In the genomic region with DNA sequence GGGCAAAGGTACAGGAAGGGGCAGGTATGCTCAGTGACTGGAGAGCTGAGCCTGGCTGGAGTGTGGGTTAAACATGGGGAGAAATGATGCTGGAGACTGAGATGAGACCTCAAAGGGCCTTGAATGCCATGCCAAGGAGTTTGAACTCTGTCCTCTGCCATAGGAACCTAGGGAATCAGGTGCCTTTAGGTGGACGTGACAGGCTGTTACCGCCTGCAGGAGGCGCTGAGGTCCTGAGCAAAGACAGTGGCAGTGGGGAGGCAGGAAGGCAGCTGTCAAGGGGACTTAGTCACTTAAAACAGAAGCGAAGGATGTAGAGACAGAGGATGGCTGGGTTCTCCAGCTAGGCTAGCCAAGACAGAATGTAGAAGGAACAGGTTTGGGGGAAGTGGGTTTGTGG, we compare ENCODE assay signal across 8 cellular contexts. TPM values are rescaled to one million over a fixed set of nuclear protein-coding genes. Genes with fewer than 3 reads are reported as not detected.
DNase-seq lines count a peak whose midpoint lies in the region; ATAC-seq, FAIRE-seq and TF ChIP-seq lines count a peak whose summit lies in the region.

No MANE protein-coding gene starts in this region.

- no peaks in the 10 kb centered on the region for H3K27me3 Mint-ChIP-seq in activated naive CD8-positive, alpha-beta T cell
- H3K27me3 Mint-ChIP-seq in naive thymus-derived CD4-positive, alpha-beta T cell, result no peaks in the 10 kb centered on the region

- FAIRE-seq in GM12892 (lab: Jason Lieb, UNC) (no peak), GM19239 (lab: Jason Lieb, UNC) (no peak)

- H3K27me3 ChIP-seq in naive thymus-derived CD4-positive, alpha-beta T cell (ENCODE audit: control insufficient read depth in 2 of 2, insufficient read depth in 2 of 2, low read length in 2 of 2), result no peaks in the 10 kb centered on the region

- POLR2A ChIA-PET in naive thymus-derived CD4-positive, alpha-beta T cell (lab: Charles Lee), result interaction anchor here (0.6 to 1.0 kb wide), 2 partner anchors 241 to 413 kb away, joined by 3 to 4 read pairs; no protein-coding TSS in a partner anchor

- DNase-seq in G401 (ENCODE audit: low spot score) (peak; percentile 32), M059J (ENCODE audit: low read depth) (peak; percentile 28), GM12892 (ENCODE audit: insufficient read length) (no peak), GM19239 (ENCODE audit: insufficient read length, low spot score) (no peak), substantia nigra (lab: John Stamatoyannopoulos, UW) (no peak)
- DNase-seq in naive thymus-derived CD4-positive, alpha-beta T cell, result peak in 5 of 9 donors; percentile 19 to 32 (median 25)

- no peak overlapping the region for H3K27ac ChIP-seq in naive thymus-derived CD4-positive, alpha-beta T cell (ENCODE audit: low read depth, low read length)
- no peak overlapping the region for H3K27ac ChIP-seq in substantia nigra (ENCODE audit: low read depth, low read length, poor library complexity, severe bottlenecking)

- in situ Hi-C loops in G401 (cut with HindIII; ENCODE audit: low sequenced_read_pairs), result no loop called here

- intact Hi-C loops in naive thymus-derived CD4-positive, alpha-beta T cell (cut with micrococcal nuclease), result no loop called here

- no peaks in the 10 kb centered on the region for H3K4me1 ChIP-seq in naive thymus-derived CD4-positive, alpha-beta T cell (ENCODE audit: control insufficient read depth in 2 of 2, insufficient read depth in 2 of 2, low read length in 2 of 2)

- ATAC-seq in naive thymus-derived CD4-positive, alpha-beta T cell, result no peak
- ATAC-seq in HG03457 (IDR thresholded peaks at IDR 0.05; ENCODE audit: unreplicated experiment), result no peak

- peak overlapping the region; percentile 41 for H3K27ac Mint-ChIP-seq in activated naive CD8-positive, alpha-beta T cell
- H3K27ac Mint-ChIP-seq in naive thymus-derived CD4-positive, alpha-beta T cell, result peak overlapping the region in 7 of 9 donors; percentile 24 to 74 (median 54)

- peaks cover 15 to 87% (median 32%) of the 10 kb centered on the region in 3 experiments for H3K36me3 ChIP-seq in naive thymus-derived CD4-positive, alpha-beta T cell (ENCODE audit: control insufficient read depth in 2 of 3, insufficient read depth in 3 of 3, low read length in 3 of 3)

- no peak overlapping the region for H3K4me3 ChIP-seq in naive thymus-derived CD4-positive, alpha-beta T cell (ENCODE audit: low read length)

- H3K9me3 Mint-ChIP-seq in activated naive CD8-positive, alpha-beta T cell (ENCODE audit: low read depth), result no peaks in the 10 kb centered on the region
- no peaks in the 10 kb centered on the region for H3K9me3 Mint-ChIP-seq in naive thymus-derived CD4-positive, alpha-beta T cell

- H3K9me3 ChIP-seq in naive thymus-derived CD4-positive, alpha-beta T cell (ENCODE audit: control insufficient read depth in 2 of 3, low read length in 3 of 3), result no peaks in the 10 kb centered on the region

- H3K4me1 Mint-ChIP-seq in activated naive CD8-positive, alpha-beta T cell (ENCODE audit: low read depth), result peaks cover 11% of the 10 kb centered on the region
- peaks cover 8 to 14% (median 11%) of the 10 kb centered on the region in 7 donors for H3K4me1 Mint-ChIP-seq in naive thymus-derived CD4-positive, alpha-beta T cell

- CTCF ChIA-PET in naive thymus-derived CD4-positive, alpha-beta T cell (lab: Charles Lee), result no interaction called here

- TF ChIP-seq POLR2A in GM12892 (IDR thresholded peaks at IDR 0.05; ENCODE audit: low read depth, low read length), result no peak

- no peaks in the 10 kb centered on the region for H3K36me3 Mint-ChIP-seq in activated naive CD8-positive, alpha-beta T cell
- peaks cover 14 to 40% (median 20%) of the 10 kb centered on the region in 5 donors for H3K36me3 Mint-ChIP-seq in naive thymus-derived CD4-positive, alpha-beta T cell

- no peak overlapping the region for H3K4me3 Mint-ChIP-seq in activated naive CD8-positive, alpha-beta T cell
- H3K4me3 Mint-ChIP-seq in naive thymus-derived CD4-positive, alpha-beta T cell, result no peak overlapping the region

RNA-seq across cellular contexts. Expression of gene PSMB3, which starts 9.1 kb away (rescaled TPM):
- total RNA-seq in G401 (2014; rRNA removed; shearing (Covaris generic)), result 277 and 414 TPM in 2 replicates
- total RNA-seq in M059J (2014; rRNA removed; shearing (Covaris generic)), result 410 and 440 TPM in 2 replicates
- total RNA-seq in naive thymus-derived CD4-positive, alpha-beta T cell, result 100 to 1,000 TPM in 2 of 5 experiments, 10 to 100 TPM in 3; 60.8 to 287 (median 92.1) TPM
- polyA plus RNA-seq in naive thymus-derived CD4-positive, alpha-beta T cell, result 100 to 1,000 TPM; 382 to 410 TPM
- polyA plus RNA-seq in GM12892 (2012; ENCODE audit: missing spikeins), result 221 TPM

RNA-seq across cellular contexts. Expression of gene PCGF2, which starts 13.5 kb away (rescaled TPM):
- 5.5 and 12.5 TPM in 2 replicates for total RNA-seq in G401 (2014; rRNA removed; shearing (Covaris generic))
- 3.2 and 5.0 TPM in 2 replicates for total RNA-seq in M059J (2014; rRNA removed; shearing (Covaris generic))
- 1 to 10 TPM in 1 of 5 experiments, under 1 TPM in 1, not detected in 3; 0.34 to 2.7 TPM for total RNA-seq in naive thymus-derived CD4-positive, alpha-beta T cell
- under 1 TPM in 1 of 2 donors, not detected in 1; 0.09 TPM for polyA plus RNA-seq in naive thymus-derived CD4-positive, alpha-beta T cell
- 2.1 TPM for polyA plus RNA-seq in GM12892 (2012; ENCODE audit: missing spikeins)

RNA-seq across cellular contexts. Expression of gene CISD3, which starts 31.5 kb away (rescaled TPM):
- 7.5 and 7.9 TPM in 2 replicates for total RNA-seq in G401 (2014; rRNA removed; shearing (Covaris generic))
- 4.7 and 5.9 TPM in 2 replicates for total RNA-seq in M059J (2014; rRNA removed; shearing (Covaris generic))
- 10 to 100 TPM in 3 of 5 experiments, 1 to 10 TPM in 2; 8.0 to 39.6 (median 12.9) TPM for total RNA-seq in naive thymus-derived CD4-positive, alpha-beta T cell
- 10 to 100 TPM; 33.0 to 39.0 TPM for polyA plus RNA-seq in naive thymus-derived CD4-positive, alpha-beta T cell
- polyA plus RNA-seq in GM12892 (2012; ENCODE audit: missing spikeins), result 15.2 TPM

RNA-seq across cellular contexts. Expression of gene PIP4K2B, which starts 37.7 kb away (rescaled TPM):
- total RNA-seq in G401 (2014; rRNA removed; shearing (Covaris generic)), result 46.2 and 49.8 TPM in 2 replicates
- total RNA-seq in M059J (2014; rRNA removed; shearing (Covaris generic)), result 41.6 and 45.4 TPM in 2 replicates
- total RNA-seq in naive thymus-derived CD4-positive, alpha-beta T cell, result 10 to 100 TPM; 32.4 to 67.9 (median 49.1) TPM
- 10 to 100 TPM; 17.5 to 18.6 TPM for polyA plus RNA-seq in naive thymus-derived CD4-positive, alpha-beta T cell
- polyA plus RNA-seq in GM12892 (2012; ENCODE audit: missing spikeins), result 15.6 TPM

RNA-seq across cellular contexts. Expression of gene MLLT6, which starts 56.5 kb away (rescaled TPM):
- 21.8 and 30.6 TPM in 2 replicates for total RNA-seq in G401 (2014; rRNA removed; shearing (Covaris generic))
- 9.7 and 17.0 TPM in 2 replicates for total RNA-seq in M059J (2014; rRNA removed; shearing (Covaris generic))
- total RNA-seq in naive thymus-derived CD4-positive, alpha-beta T cell, result 100 to 1,000 TPM; 287 to 533 (median 384) TPM
- polyA plus RNA-seq in naive thymus-derived CD4-positive, alpha-beta T cell, result 10 to 100 TPM; 10.2 to 11.7 TPM
- polyA plus RNA-seq in GM12892 (2012; ENCODE audit: missing spikeins), result 50.6 TPM

Comparison
In these comparisons a context has a peak if more than half of its experiments do, and no peak if none do; other contexts are left out.
1. DNase-seq: peak in G401 (single experiment), M059J (single experiment) and naive thymus-derived CD4-positive, alpha-beta T cell (5 of 9); none in GM12892 (single experiment), GM19239 (single experiment) and substantia nigra (0 of 49).